Comparison of ENCODE assay signal across 8 cellular contexts in the genomic region with DNA sequence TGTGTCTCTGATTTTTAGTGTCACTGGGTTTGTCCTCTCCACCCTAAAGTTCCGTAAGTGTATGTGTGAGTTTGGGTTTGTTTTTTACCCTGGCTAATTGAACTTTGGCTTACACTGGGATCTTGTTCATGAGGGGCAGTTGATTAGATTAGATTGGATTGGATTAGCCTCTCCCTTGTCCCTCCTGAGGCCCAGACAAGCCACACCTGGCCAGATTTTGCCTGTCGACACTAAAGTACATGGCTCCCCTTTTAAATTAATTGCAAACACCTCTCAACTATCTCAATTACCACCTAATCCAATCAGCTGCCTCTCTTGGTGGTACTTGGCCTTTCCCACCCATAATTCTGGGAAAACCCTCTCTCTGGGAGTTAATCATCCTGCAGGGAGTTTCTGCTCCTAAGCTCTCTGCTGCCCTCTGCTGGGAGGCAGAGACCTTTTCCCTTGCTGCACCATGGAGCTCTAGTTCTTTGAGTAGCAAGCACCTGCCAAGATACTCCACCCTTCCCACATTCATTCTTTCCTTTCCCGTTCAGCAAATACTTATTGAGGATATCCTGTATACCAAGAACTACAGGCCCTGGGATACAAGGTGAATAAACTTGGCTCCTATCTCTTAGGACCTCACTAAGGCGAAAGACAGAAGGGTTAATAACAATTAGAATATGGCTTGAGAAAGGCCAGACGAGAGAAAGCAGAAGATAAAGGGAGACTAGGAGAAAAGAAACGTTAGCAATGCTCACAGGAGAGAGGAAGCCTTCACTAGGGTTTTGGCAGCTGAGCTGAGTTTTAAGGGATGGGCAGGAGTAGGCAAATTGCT. TPM values are rescaled to one million over a fixed set of nuclear protein-coding genes. Genes with fewer than 3 reads are reported as not detected.
DNase-seq lines count a peak whose midpoint lies in the region; ATAC-seq, FAIRE-seq and TF ChIP-seq lines count a peak whose summit lies in the region.

No MANE protein-coding gene starts in this region.

- H3K4me1 Mint-ChIP-seq in activated CD4-positive, alpha-beta T cell treated with anti-CD3 and anti-CD28 coated beads, Interleukin-2, amount 10 ng/mL, durations not matched to agents 7 days and 5 days: no peaks in the 10 kb centered on the region

- in situ Hi-C loops in ACHN (cut with HindIII; ENCODE audit: low pct_ligation_motif_present, low pct_unique_long_range_greater_than_20kb, low sequenced_read_pairs): loop anchor here (25.0 kb wide), 1 partner anchor 193 kb away; the partner anchor contains the start of gene HSD17B2

- no peak overlapping the region for H3K4me3 ChIP-seq in lower leg skin (ENCODE audit: low read depth, poor library complexity, severe bottlenecking)

- no peaks in the 10 kb centered on the region for H3K36me3 Mint-ChIP-seq in activated CD4-positive, alpha-beta T cell treated with anti-CD3 and anti-CD28 coated beads, Interleukin-2, amount 10 ng/mL, durations not matched to agents 7 days and 5 days (ENCODE audit: low read depth)

- POLR2A ChIA-PET in activated CD4-positive, alpha-beta T cell treated with anti-CD3 and anti-CD28 coated beads, Interleukin-2, amount 10 ng/mL, durations not matched to agents 7 days and 5 days (lab: Charles Lee): no interaction called here

- no peak overlapping the region for H3K4me3 Mint-ChIP-seq in activated CD4-positive, alpha-beta T cell treated with anti-CD3 and anti-CD28 coated beads, Interleukin-2, amount 10 ng/mL, durations not matched to agents 7 days and 5 days

- TF ChIP-seq POLR2A in lower leg skin (IDR thresholded peaks at IDR 0.05): no peak

- intact Hi-C loops in lower leg skin (cut with DNase I; ENCODE audit: low total_unique reads): loop anchor here (5.0 to 10.0 kb wide), 2 partner anchors 195 to 338 kb away; partner anchors contain the start of gene HSD17B2

- DNase-seq in ACHN (peak; percentile 77), GM19239 (ENCODE audit: insufficient read length, low spot score) (peak; percentile 22), NCI-H446 treated with DMSO at 0.1 percent for 48 hours (lab: John Stamatoyannopoulos, UW) (peak; percentile 8), dermis blood vessel endothelial cell (peak; percentile 90), lower leg skin (ENCODE audit: low spot score in 2 of 2) (peak; percentile 62 to 91)
- peak; percentile 70 for DNase-seq in activated CD4-positive, alpha-beta T cell treated with anti-CD3 and anti-CD28 coated beads, Interleukin-2, amount 10 ng/mL, durations not matched to agents 7 days and 5 days
- DNase-seq in stimulated activated CD4-positive, alpha-beta T cell treated with anti-CD3 and anti-CD28 coated beads, TNF-alpha, amount 100 ng/mL, for 48 hours (ENCODE audit: low read depth in 3 of 3): peak; percentile 23 to 65 (median 59)

- peaks cover 19% of the 10 kb centered on the region for H3K27me3 Mint-ChIP-seq in activated CD4-positive, alpha-beta T cell treated with anti-CD3 and anti-CD28 coated beads, Interleukin-2, amount 10 ng/mL, durations not matched to agents 7 days and 5 days

- 42 to 43% methylated on average over 6 of the region's 6 CpGs for WGBS in lower leg skin, 2 donors

- no peak for FAIRE-seq in GM19239 (lab: Jason Lieb, UNC)

- no peak overlapping the region for H3K27ac Mint-ChIP-seq in activated CD4-positive, alpha-beta T cell treated with anti-CD3 and anti-CD28 coated beads, Interleukin-2, amount 10 ng/mL, durations not matched to agents 7 days and 5 days

- no peaks in the 10 kb centered on the region for H3K9me3 Mint-ChIP-seq in activated CD4-positive, alpha-beta T cell treated with anti-CD3 and anti-CD28 coated beads, Interleukin-2, amount 10 ng/mL, durations not matched to agents 7 days and 5 days

- CTCF ChIA-PET in activated CD4-positive, alpha-beta T cell treated with anti-CD3 and anti-CD28 coated beads, Interleukin-2, amount 10 ng/mL, durations not matched to agents 7 days and 5 days (lab: Charles Lee): interaction anchor here (0.9 to 1.4 kb wide), 7 partner anchors 11 to 289 kb away, joined by 3 to 4 read pairs (median 3); no protein-coding TSS in a partner anchor

- no peak for ATAC-seq in HG03097 (IDR thresholded peaks at IDR 0.05; ENCODE audit: low FRiP score, unreplicated experiment)

- peak in 1 of 3 donors; percentile 71 for TF ChIP-seq CTCF in lower leg skin (IDR thresholded peaks at IDR 0.05)

RNA-seq across cellular contexts. Expression of gene MPHOSPH6, which starts 60.0 kb away (rescaled TPM):
- 10 to 100 TPM; 36.7 to 39.0 TPM for total RNA-seq in activated CD4-positive, alpha-beta T cell treated with anti-CD3 and anti-CD28 coated beads, Interleukin-2, amount 10 ng/mL, durations not matched to agents 7 days and 5 days
- total RNA-seq in dermis blood vessel endothelial cell (36.4 and 44.5 TPM in 2 replicates), lower leg skin (10 to 100 TPM; 23.5 to 31.1 (median 28.2) TPM)

Comparison
In these comparisons a context has a peak if more than half of its experiments do, and no peak if none do; other contexts are left out.
1. DNase-seq: peak in every context shown above with its lines; median percentile 90 in dermis blood vessel endothelial cell; 77 in ACHN; 76 in lower leg skin; 70 in activated CD4-positive, alpha-beta T cell treated with anti-CD3 and anti-CD28 coated beads, Interleukin-2, amount 10 ng/mL, durations not matched to agents 7 days and 5 days; 59 in stimulated activated CD4-positive, alpha-beta T cell treated with anti-CD3 and anti-CD28 coated beads, TNF-alpha, amount 100 ng/mL, for 48 hours; 22 in GM19239; 8 in NCI-H446 treated with DMSO at 0.1 percent for 48 hours.